8 cellular contexts compared by ENCODE assay signal in the genomic region with DNA sequence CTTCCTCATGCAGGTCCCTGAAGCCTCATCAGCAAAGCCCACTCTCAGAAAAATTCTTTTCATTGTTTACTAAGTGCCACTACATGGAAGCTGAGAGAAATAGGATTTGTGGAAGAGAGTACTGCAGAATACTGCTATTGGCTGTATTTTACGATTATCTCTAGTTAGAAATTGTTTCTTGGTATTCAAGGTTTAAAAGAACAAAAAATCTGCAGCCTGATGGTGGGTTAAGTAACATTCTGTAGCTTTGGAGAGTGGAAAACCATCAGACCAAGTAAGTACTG. TPM values are rescaled to one million over a fixed set of nuclear protein-coding genes. Genes with fewer than 3 reads are reported as not detected.
DNase-seq lines count a peak whose midpoint lies in the region; ATAC-seq, FAIRE-seq and TF ChIP-seq lines count a peak whose summit lies in the region.

No MANE protein-coding gene starts in this region.

- H3K4me1 ChIP-seq in CD8-positive, alpha-beta T cell (ENCODE audit: insufficient read depth, low read length): peaks cover 21% of the 10 kb centered on the region
- no peaks in the 10 kb centered on the region for H3K4me1 ChIP-seq in OCI-LY7 (ENCODE audit: insufficient read depth, low read length, poor library complexity, severe bottlenecking)

- no peak for DNase-seq in CD8-positive, alpha-beta T cell
- DNase-seq in OCI-LY7 (ENCODE audit: low spot score): no peak
- no peak for DNase-seq in endothelial cell (ENCODE audit: low spot score)
- no peak for DNase-seq in progenitor cell of endocrine pancreas (ENCODE audit: low spot score, unreplicated experiment)
- DNase-seq in GM19239 (ENCODE audit: insufficient read length, low spot score): no peak
- DNase-seq in cortex of kidney (lab: John Stamatoyannopoulos, UW): no peak

- peak overlapping the region; percentile 70 for H3K4me3 Mint-ChIP-seq in CD8-positive, alpha-beta T cell
- H3K4me3 Mint-ChIP-seq in endothelial cell (ENCODE audit: unreplicated experiment) (no peak overlapping the region), progenitor cell of endocrine pancreas (ENCODE audit: low read depth) (peak overlapping the region; percentile 48)

- intact Hi-C loops in CD8-positive, alpha-beta T cell (cut with DNase I, micrococcal nuclease): loop anchor here (2.0 kb wide), 2 partner anchors 27 kb away; partner anchors contain the start of genes PTTG1IP (in 2 of the 2) and SUMO3 (in 2 of the 2)
- intact Hi-C loops in OCI-LY7 (cut with micrococcal nuclease; ENCODE audit: unreplicated experiment): no loop called here

- H3K79me2 ChIP-seq in OCI-LY7 (ENCODE audit: insufficient read depth, low read depth, low read length): no peaks in the 10 kb centered on the region

- H3K27ac ChIP-seq in CD8-positive, alpha-beta T cell (ENCODE audit: low read depth, low read length): no peak overlapping the region
- no peak overlapping the region for H3K27ac ChIP-seq in OCI-LY7 (ENCODE audit: low read depth, low read length, poor library complexity, severe bottlenecking)

- no peak for ATAC-seq in CD8-positive, alpha-beta T cell
- ATAC-seq in GM21447 (IDR thresholded peaks at IDR 0.05; ENCODE audit: unreplicated experiment) (no peak), GM18909 (IDR thresholded peaks at IDR 0.05; ENCODE audit: poor library complexity, unreplicated experiment) (no peak)

- peak overlapping the region; percentile 37 for H3K4me3 ChIP-seq in CD8-positive, alpha-beta T cell (ENCODE audit: low read depth, low read length)
- H3K4me3 ChIP-seq in OCI-LY7 (ENCODE audit: low read depth, low read length, poor library complexity, severe bottlenecking): no peak overlapping the region

- no peak overlapping the region for H2AFZ ChIP-seq in OCI-LY7 (ENCODE audit: low read length)

- H3K36me3 ChIP-seq in CD8-positive, alpha-beta T cell (ENCODE audit: insufficient read depth, low read length): peaks cover 16% of the 10 kb centered on the region
- H3K36me3 ChIP-seq in OCI-LY7 (ENCODE audit: insufficient read depth, low read length): peaks cover 10% of the 10 kb centered on the region

- no peaks in the 10 kb centered on the region for H3K9me3 Mint-ChIP-seq in CD8-positive, alpha-beta T cell
- no peaks in the 10 kb centered on the region for H3K9me3 Mint-ChIP-seq in endothelial cell (ENCODE audit: unreplicated experiment)
- no peaks in the 10 kb centered on the region for H3K9me3 Mint-ChIP-seq in progenitor cell of endocrine pancreas (ENCODE audit: low read depth)

- peak overlapping the region; percentile 72 for H3K27ac Mint-ChIP-seq in CD8-positive, alpha-beta T cell
- H3K27ac Mint-ChIP-seq in endothelial cell (ENCODE audit: unreplicated experiment) (peak overlapping the region; percentile 67), progenitor cell of endocrine pancreas (no peak overlapping the region)

- POLR2A ChIA-PET in CD8-positive, alpha-beta T cell (lab: Charles Lee): interaction anchor here (0.6 kb wide), 2 partner anchors 34 to 82 kb away, joined by 3 to 4 read pairs; no protein-coding TSS in a partner anchor
- POLR2A ChIA-PET in OCI-LY7 (lab: Charles Lee): no interaction called here

- H3K27me3 Mint-ChIP-seq in CD8-positive, alpha-beta T cell (ENCODE audit: low read depth): peaks cover 2% of the 10 kb centered on the region
- H3K27me3 Mint-ChIP-seq in endothelial cell (ENCODE audit: unreplicated experiment): peaks cover 12% of the 10 kb centered on the region
- peaks cover 18% of the 10 kb centered on the region for H3K27me3 Mint-ChIP-seq in progenitor cell of endocrine pancreas

- H3K9me2 ChIP-seq in OCI-LY7 (ENCODE audit: insufficient read depth, low read length): no peaks in the 10 kb centered on the region

- no peaks in the 10 kb centered on the region for H3K27me3 ChIP-seq in CD8-positive, alpha-beta T cell (ENCODE audit: insufficient read depth, low read length)

- CTCF ChIA-PET in CD8-positive, alpha-beta T cell (lab: Charles Lee): interaction anchor here (0.8 to 1.9 kb wide), 6 partner anchors 9 to 291 kb away, joined by 3 to 8 read pairs (median 3); partner anchors contain the start of genes PTTG1IP and UBE2G2
- CTCF ChIA-PET in OCI-LY7 (lab: Charles Lee; ENCODE audit: unreplicated experiment): no interaction called here

- peaks cover 21% of the 10 kb centered on the region for H3K36me3 Mint-ChIP-seq in CD8-positive, alpha-beta T cell
- H3K36me3 Mint-ChIP-seq in endothelial cell (ENCODE audit: low read depth, unreplicated experiment) (peaks cover 12% of the 10 kb centered on the region), progenitor cell of endocrine pancreas (ENCODE audit: insufficient read depth) (peaks cover 12% of the 10 kb centered on the region)

- H3K4me1 Mint-ChIP-seq in CD8-positive, alpha-beta T cell (ENCODE audit: low read depth): peaks cover 15% of the 10 kb centered on the region
- H3K4me1 Mint-ChIP-seq in endothelial cell (ENCODE audit: unreplicated experiment) (peaks cover 7% of the 10 kb centered on the region), progenitor cell of endocrine pancreas (ENCODE audit: low read depth) (peaks cover 6% of the 10 kb centered on the region)

- no peaks in the 10 kb centered on the region for H3K9me3 ChIP-seq in CD8-positive, alpha-beta T cell (ENCODE audit: low read length)
- no peaks in the 10 kb centered on the region for H3K9me3 ChIP-seq in OCI-LY7 (ENCODE audit: low read length)

- FAIRE-seq in GM19239 (lab: Jason Lieb, UNC): no peak

- TF ChIP-seq CTCF in CD8-positive, alpha-beta T cell (IDR thresholded peaks at IDR 0.05): peak; percentile 27
- no peak; the same call in 1 of the 2 replicates for TF ChIP-seq CTCF in OCI-LY7 (conservative IDR thresholded peaks at IDR 0.05; ENCODE audit: low read length)
- TF ChIP-seq CTCF in endothelial cell (IDR thresholded peaks at IDR 0.05; ENCODE audit: unreplicated experiment): no peak
- TF ChIP-seq CTCF in progenitor cell of endocrine pancreas (IDR thresholded peaks at IDR 0.05; ENCODE audit: unreplicated experiment): no peak

- H4K20me1 ChIP-seq in OCI-LY7 (ENCODE audit: insufficient read depth, low read length): no peaks in the 10 kb centered on the region

- BruUV-seq in OCI-LY7 (replicated peaks; lab: Mats Ljungman, UMichigan): no TSS peak

- H3K4me2 ChIP-seq in OCI-LY7 (ENCODE audit: low read length): peak overlapping the region; percentile 23; the same call in 1 of the 2 replicates

RNA-seq across cellular contexts. Expression of gene PTTG1IP, which starts 27.3 kb away (rescaled TPM):
- total RNA-seq in CD8-positive, alpha-beta T cell: 10 to 100 TPM; 71.0 to 73.3 TPM
- total RNA-seq in OCI-LY7 (2014; rRNA removed; shearing (Covaris generic)): 38.3 and 38.9 TPM in 2 replicates
- 56.3 and 58.1 TPM in 2 replicates for total RNA-seq in OCI-LY7 (2022)
- total RNA-seq in endothelial cell (ENCODE audit: unreplicated experiment): 223 TPM
- total RNA-seq in progenitor cell of endocrine pancreas: 221 and 226 TPM in 2 replicates

RNA-seq across cellular contexts. Expression of gene SUMO3, which starts 28.3 kb away (rescaled TPM):
- 10 to 100 TPM; 84.7 to 87.3 TPM for total RNA-seq in CD8-positive, alpha-beta T cell
- 59.5 and 60.3 TPM in 2 replicates for total RNA-seq in OCI-LY7 (2014; rRNA removed; shearing (Covaris generic))
- total RNA-seq in OCI-LY7 (2022): 85.5 and 94.6 TPM in 2 replicates
- 69.0 TPM for total RNA-seq in endothelial cell (ENCODE audit: unreplicated experiment)
- 65.0 and 73.5 TPM in 2 replicates for total RNA-seq in progenitor cell of endocrine pancreas

RNA-seq across cellular contexts. Expression of gene UBE2G2, which starts 44.5 kb away (rescaled TPM):
- total RNA-seq in CD8-positive, alpha-beta T cell: 10 to 100 TPM; 88.8 to 89.1 TPM
- total RNA-seq in OCI-LY7 (2014; rRNA removed; shearing (Covaris generic)): 104 and 121 TPM in 2 replicates
- total RNA-seq in OCI-LY7 (2022): 137 and 141 TPM in 2 replicates
- total RNA-seq in endothelial cell (ENCODE audit: unreplicated experiment): 49.6 TPM
- total RNA-seq in progenitor cell of endocrine pancreas: 78.7 and 85.2 TPM in 2 replicates
